ENCODE assay signal across 8 cellular contexts in the genomic region with DNA sequence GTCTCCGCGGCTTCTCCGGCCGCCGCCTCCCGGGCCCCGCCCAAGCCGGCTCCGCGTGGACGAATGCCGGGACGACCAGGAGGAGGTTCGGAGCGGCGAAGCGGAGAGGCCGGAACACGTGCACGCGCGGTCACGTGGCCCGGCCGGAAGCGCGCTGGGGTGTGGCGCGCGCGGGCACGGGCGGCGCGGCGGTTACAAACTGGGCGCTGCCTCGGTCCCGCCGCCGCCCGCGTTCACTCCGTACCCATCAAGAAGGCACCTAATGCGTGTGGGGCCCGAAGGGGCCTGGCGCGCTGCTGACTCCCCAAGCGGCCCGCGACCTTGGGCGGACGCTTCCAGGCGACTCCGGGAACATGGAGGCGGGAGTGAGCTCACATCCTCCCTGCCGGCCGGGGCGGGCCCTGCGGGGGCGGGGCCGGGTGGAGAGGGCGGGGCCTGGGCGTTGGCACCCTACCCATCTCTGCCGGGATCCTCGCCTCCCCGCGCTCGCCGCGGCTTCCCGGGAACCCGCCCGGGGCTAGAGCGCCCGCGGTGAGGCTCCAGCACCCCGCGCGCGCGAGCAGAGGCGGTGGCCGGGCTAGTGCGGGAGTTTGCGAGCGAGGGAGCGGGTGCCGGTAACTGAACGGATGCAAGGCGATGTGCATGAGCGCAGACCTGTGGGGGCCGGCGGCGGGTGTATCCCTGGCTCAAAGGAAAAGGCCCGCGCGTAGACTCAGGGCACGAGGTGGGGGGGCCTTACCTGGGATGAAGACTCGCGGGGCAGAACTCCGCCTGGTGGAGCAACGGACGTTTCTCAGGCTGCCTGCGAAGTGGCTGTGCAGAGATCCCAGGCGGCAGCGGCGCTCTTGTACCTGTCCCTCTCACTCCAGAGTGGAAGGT. TPM values are rescaled to one million over a fixed set of nuclear protein-coding genes. Genes with fewer than 3 reads are reported as not detected.
DNase-seq lines count a peak whose midpoint lies in the region; ATAC-seq and TF ChIP-seq lines count a peak whose summit lies in the region.

A gene (minus strand): TSS at position 367 of the 879 bp plus-strand sequence. CDS start 424 bp downstream, outside the sequence.

- no peaks in the 10 kb centered on the region for H3K9me3 ChIP-seq in upper lobe of right lung

- intact Hi-C loops in cardiac septum (cut with DNase I) (loop anchor here (1.0 to 5.0 kb wide), 2 partner anchors 29 to 89 kb away; a partner anchor contains a TSS), posterior vena cava (cut with DNase I) (no loop called here), upper lobe of right lung (cut with DNase I) (loop anchor here (10.0 kb wide), 1 partner anchor 92 kb away; no protein-coding TSS in a partner anchor)

- TF ChIP-seq CTCF in GM12873 (IDR thresholded peaks at IDR 0.05; ENCODE audit: insufficient read depth, low read depth, low read length, missing control alignments) (peak; percentile 59), upper lobe of right lung (IDR thresholded peaks at IDR 0.05) (no peak)

- peaks cover 32% of the 10 kb centered on the region for H3K4me1 ChIP-seq in upper lobe of right lung

- no peaks in the 10 kb centered on the region for H3K36me3 ChIP-seq in upper lobe of right lung

- peak within 1 kb of the TSS; percentile 77 for H3K4me3 ChIP-seq in upper lobe of right lung

- H3K27me3 ChIP-seq in upper lobe of right lung, result no peaks in the 10 kb centered on the region

- ATAC-seq in HG02610 (IDR thresholded peaks at IDR 0.05; ENCODE audit: unreplicated experiment) (peak; percentile 87), upper lobe of right lung (peak; percentile 98)

- peak within 1 kb of the TSS; percentile 98 for H3K27ac ChIP-seq in upper lobe of right lung

- DNase-seq in NCI-H1048 (lab: John Stamatoyannopoulos, UW), result peak; percentile 53
- DNase-seq in SW 1271 (lab: John Stamatoyannopoulos, UW), result peak; percentile 47 to 72
- DNase-seq in activated naive CD8-positive, alpha-beta T cell treated with anti-CD3 and anti-CD28 coated beads, Interleukin-2, amount 50 U/mL, for 16 hours (ENCODE audit: low read depth, low spot score), result peak; percentile 78
- peak; percentile 98 for DNase-seq in cardiac septum (ENCODE audit: low spot score)
- DNase-seq in posterior vena cava (ENCODE audit: low spot score), result peak; percentile 98
- DNase-seq in upper lobe of right lung, result peak; percentile 96

RNA-seq across cellular contexts. Expression of the gene that starts here (rescaled TPM):
- total RNA-seq in cardiac septum, result 22.7 TPM
- total RNA-seq in posterior vena cava, result 10 to 100 TPM; 16.0 to 22.7 TPM
- total RNA-seq in upper lobe of right lung, result 26.6 TPM

Comparison
In these comparisons a context has a peak if more than half of its experiments do, and no peak if none do; other contexts are left out.
1. Peak in every context shown above with its lines: DNase-seq, ATAC-seq, H3K4me3 ChIP-seq and H3K27ac ChIP-seq.
2. intact Hi-C loops: an anchor here in cardiac septum (1.0 to 5.0 kb wide) and upper lobe of right lung (10.0 kb wide); none called in posterior vena cava.